1 cellular context compared by ENCODE assay signal in the genomic region with DNA sequence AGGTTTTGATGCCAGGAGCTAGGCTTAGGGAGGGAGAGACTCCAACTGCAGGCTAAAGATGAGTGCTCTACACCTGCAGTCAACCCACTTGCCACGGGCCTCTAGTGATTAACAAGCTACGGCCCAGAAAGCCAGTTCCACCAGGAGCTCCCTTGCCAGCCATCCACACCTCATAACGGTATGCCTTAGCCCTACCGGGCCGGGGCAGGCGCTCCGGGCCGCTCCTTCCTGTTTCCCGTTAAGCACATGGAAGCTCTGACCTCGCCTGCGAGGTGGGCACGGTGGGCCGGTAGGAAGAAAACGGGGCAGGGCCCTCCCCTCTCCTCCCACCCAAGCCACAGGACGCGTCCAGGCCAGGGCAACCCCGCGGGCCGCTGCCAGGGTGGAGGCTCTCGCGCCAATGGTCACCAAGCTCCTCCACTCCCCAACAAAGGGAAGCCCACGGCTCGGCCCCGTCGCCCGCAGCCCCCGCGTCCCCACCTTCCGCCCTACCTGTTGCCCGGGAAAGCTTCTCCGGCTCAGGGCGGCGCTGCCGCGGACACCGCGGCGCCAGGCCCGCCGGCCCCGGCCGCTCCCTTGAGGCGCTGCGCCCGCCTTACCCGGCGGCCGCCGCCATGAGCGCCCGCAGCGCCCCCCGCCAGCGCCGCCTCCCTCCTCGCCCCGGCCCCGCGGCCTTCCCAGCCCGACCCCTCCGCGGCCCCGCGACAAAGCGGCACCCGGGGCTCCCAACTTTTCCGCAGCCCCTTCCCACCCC.
TF ChIP-seq lines count a peak whose summit lies in the region.

No MANE protein-coding gene starts in this region.

TF ChIP-seq in K562, 482 proteins besides CTCF, POLR2A, EP300 and RAD21 (continued from another document and continues in another):
- TF ChIP-seq, protein P1, sequence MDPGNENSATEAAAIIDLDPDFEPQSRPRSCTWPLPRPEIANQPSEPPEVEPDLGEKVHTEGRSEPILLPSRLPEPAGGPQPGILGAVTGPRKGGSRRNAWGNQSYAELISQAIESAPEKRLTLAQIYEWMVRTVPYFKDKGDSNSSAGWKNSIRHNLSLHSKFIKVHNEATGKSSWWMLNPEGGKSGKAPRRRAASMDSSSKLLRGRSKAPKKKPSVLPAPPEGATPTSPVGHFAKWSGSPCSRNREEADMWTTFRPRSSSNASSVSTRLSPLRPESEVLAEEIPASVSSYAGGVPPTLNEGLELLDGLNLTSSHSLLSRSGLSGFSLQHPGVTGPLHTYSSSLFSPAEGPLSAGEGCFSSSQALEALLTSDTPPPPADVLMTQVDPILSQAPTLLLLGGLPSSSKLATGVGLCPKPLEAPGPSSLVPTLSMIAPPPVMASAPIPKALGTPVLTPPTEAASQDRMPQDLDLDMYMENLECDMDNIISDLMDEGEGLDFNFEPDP (CRISPR knock-in tag; IDR thresholded peaks at IDR 0.05) = no peak
- TF ChIP-seq MYC (IDR thresholded peaks at IDR 0.05; ENCODE audit: low read depth, low read length) = peak; percentile 60
- no peak for TF ChIP-seq MYC (CRISPR knock-in tag; IDR thresholded peaks at IDR 0.05; ENCODE audit: borderline replicate concordance, low read depth)
- TF ChIP-seq KLF1 (tag; IDR thresholded peaks at IDR 0.05) = no peak
- TF ChIP-seq STAT5B (CRISPR knock-in tag; IDR thresholded peaks at IDR 0.05) = no peak
- TF ChIP-seq, protein P2, sequence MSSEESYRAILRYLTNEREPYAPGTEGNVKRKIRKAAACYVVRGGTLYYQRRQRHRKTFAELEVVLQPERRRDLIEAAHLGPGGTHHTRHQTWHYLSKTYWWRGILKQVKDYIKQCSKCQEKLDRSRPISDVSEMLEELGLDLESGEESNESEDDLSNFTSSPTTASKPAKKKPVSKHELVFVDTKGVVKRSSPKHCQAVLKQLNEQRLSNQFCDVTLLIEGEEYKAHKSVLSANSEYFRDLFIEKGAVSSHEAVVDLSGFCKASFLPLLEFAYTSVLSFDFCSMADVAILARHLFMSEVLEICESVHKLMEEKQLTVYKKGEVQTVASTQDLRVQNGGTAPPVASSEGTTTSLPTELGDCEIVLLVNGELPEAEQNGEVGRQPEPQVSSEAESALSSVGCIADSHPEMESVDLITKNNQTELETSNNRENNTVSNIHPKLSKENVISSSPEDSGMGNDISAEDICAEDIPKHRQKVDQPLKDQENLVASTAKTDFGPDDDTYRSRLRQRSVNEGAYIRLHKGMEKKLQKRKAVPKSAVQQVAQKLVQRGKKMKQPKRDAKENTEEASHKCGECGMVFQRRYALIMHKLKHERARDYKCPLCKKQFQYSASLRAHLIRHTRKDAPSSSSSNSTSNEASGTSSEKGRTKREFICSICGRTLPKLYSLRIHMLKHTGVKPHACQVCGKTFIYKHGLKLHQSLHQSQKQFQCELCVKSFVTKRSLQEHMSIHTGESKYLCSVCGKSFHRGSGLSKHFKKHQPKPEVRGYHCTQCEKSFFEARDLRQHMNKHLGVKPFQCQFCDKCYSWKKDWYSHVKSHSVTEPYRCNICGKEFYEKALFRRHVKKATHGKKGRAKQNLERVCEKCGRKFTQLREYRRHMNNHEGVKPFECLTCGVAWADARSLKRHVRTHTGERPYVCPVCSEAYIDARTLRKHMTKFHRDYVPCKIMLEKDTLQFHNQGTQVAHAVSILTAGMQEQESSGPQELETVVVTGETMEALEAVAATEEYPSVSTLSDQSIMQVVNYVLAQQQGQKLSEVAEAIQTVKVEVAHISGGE (CRISPR knock-in tag; IDR thresholded peaks at IDR 0.05) = no peak
- TF ChIP-seq SP1 (CRISPR knock-in tag; IDR thresholded peaks at IDR 0.05) = no peak
- no peak for TF ChIP-seq ZNF143 (CRISPR knock-in tag; IDR thresholded peaks at IDR 0.05)
- TF ChIP-seq PCBP2 (IDR thresholded peaks at IDR 0.05; ENCODE audit: low read depth, low read length, poor library complexity, severe bottlenecking) = no peak
- no peak for TF ChIP-seq CREM (IDR thresholded peaks at IDR 0.05; ENCODE audit: low read depth)
- no peak for TF ChIP-seq CBX3 (IDR thresholded peaks at IDR 0.05; ENCODE audit: borderline replicate concordance in 1 of 2, low read length in 2 of 2)
- TF ChIP-seq ZNF121 (CRISPR knock-in tag; conservative IDR thresholded peaks at IDR 0.05) = no peak
- peak; percentile 61 for TF ChIP-seq RBFOX2 (IDR thresholded peaks at IDR 0.05; ENCODE audit: low read depth, low read length)
- TF ChIP-seq, protein P3, sequence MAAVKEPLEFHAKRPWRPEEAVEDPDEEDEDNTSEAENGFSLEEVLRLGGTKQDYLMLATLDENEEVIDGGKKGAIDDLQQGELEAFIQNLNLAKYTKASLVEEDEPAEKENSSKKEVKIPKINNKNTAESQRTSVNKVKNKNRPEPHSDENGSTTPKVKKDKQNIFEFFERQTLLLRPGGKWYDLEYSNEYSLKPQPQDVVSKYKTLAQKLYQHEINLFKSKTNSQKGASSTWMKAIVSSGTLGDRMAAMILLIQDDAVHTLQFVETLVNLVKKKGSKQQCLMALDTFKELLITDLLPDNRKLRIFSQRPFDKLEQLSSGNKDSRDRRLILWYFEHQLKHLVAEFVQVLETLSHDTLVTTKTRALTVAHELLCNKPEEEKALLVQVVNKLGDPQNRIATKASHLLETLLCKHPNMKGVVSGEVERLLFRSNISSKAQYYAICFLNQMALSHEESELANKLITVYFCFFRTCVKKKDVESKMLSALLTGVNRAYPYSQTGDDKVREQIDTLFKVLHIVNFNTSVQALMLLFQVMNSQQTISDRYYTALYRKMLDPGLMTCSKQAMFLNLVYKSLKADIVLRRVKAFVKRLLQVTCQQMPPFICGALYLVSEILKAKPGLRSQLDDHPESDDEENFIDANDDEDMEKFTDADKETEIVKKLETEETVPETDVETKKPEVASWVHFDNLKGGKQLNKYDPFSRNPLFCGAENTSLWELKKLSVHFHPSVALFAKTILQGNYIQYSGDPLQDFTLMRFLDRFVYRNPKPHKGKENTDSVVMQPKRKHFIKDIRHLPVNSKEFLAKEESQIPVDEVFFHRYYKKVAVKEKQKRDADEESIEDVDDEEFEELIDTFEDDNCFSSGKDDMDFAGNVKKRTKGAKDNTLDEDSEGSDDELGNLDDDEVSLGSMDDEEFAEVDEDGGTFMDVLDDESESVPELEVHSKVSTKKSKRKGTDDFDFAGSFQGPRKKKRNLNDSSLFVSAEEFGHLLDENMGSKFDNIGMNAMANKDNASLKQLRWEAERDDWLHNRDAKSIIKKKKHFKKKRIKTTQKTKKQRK (IDR thresholded peaks at IDR 0.05; ENCODE audit: borderline replicate concordance, low read depth, low read length) = no peak
- TF ChIP-seq SP2 (IDR thresholded peaks at IDR 0.05; ENCODE audit: extremely low read depth, low read depth, low read length, poor library complexity, severe bottlenecking) = no peak
- no peak for TF ChIP-seq EGR1 (conservative IDR thresholded peaks at IDR 0.05)
- TF ChIP-seq, protein P4, sequence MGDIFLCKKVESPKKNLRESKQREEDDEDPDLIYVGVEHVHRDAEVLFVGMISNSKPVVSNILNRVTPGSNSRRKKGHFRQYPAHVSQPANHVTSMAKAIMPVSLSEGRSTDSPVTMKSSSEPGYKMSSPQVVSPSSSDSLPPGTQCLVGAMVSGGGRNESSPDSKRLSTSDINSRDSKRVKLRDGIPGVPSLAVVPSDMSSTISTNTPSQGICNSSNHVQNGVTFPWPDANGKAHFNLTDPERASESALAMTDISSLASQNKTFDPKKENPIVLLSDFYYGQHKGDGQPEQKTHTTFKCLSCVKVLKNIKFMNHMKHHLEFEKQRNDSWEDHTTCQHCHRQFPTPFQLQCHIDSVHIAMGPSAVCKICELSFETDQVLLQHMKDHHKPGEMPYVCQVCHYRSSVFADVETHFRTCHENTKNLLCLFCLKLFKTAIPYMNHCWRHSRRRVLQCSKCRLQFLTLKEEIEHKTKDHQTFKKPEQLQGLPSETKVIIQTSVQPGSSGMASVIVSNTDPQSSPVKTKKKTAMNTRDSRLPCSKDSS (IDR thresholded peaks at IDR 0.05; ENCODE audit: low read depth, partially characterized antibody) = no peak
- peak; percentile 10 for TF ChIP-seq PCBP1 (IDR thresholded peaks at IDR 0.05; ENCODE audit: low read depth, low read length, poor library complexity, severe bottlenecking)
- TF ChIP-seq SMAD2 (IDR thresholded peaks at IDR 0.05; ENCODE audit: low read depth, low read length) = no peak
- TF ChIP-seq SRSF3 (IDR thresholded peaks at IDR 0.05; ENCODE audit: insufficient read depth, low read length) = no peak
- TF ChIP-seq, protein P5, sequence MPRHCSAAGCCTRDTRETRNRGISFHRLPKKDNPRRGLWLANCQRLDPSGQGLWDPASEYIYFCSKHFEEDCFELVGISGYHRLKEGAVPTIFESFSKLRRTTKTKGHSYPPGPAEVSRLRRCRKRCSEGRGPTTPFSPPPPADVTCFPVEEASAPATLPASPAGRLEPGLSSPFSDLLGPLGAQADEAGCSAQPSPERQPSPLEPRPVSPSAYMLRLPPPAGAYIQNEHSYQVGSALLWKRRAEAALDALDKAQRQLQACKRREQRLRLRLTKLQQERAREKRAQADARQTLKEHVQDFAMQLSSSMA (CRISPR knock-in tag; IDR thresholded peaks at IDR 0.05) = no peak
- TF ChIP-seq TAF1 (IDR thresholded peaks at IDR 0.05; ENCODE audit: control insufficient read depth, extremely low read depth, insufficient read depth, low read length, severe bottlenecking) = peak; percentile 13
- TF ChIP-seq, protein P6, sequence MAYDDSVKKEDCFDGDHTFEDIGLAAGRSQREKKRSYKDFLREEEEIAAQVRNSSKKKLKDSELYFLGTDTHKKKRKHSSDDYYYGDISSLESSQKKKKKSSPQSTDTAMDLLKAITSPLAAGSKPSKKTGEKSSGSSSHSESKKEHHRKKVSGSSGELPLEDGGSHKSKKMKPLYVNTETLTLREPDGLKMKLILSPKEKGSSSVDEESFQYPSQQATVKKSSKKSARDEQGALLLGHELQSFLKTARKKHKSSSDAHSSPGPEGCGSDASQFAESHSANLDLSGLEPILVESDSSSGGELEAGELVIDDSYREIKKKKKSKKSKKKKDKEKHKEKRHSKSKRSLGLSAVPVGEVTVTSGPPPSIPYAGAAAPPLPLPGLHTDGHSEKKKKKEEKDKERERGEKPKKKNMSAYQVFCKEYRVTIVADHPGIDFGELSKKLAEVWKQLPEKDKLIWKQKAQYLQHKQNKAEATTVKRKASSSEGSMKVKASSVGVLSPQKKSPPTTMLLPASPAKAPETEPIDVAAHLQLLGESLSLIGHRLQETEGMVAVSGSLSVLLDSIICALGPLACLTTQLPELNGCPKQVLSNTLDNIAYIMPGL (CRISPR knock-in tag; IDR thresholded peaks at IDR 0.05) = no peak
- TF ChIP-seq ZNF583 (CRISPR knock-in tag; IDR thresholded peaks at IDR 0.05) = no peak
- TF ChIP-seq SMARCC2 (IDR thresholded peaks at IDR 0.05; ENCODE audit: low read depth) = no peak
- TF ChIP-seq ZEB2 (IDR thresholded peaks at IDR 0.05) = no peak
- no peak for TF ChIP-seq DACH1 (IDR thresholded peaks at IDR 0.05; ENCODE audit: partially characterized antibody)
- no peak for TF ChIP-seq POLR2AphosphoS5 (IDR thresholded peaks at IDR 0.05; ENCODE audit: control insufficient read depth, insufficient read depth, low read depth, low read length)
- TF ChIP-seq NRF1 (conservative IDR thresholded peaks at IDR 0.05 in 1 of 2, IDR thresholded peaks at IDR 0.05 in 1 of 2) = 0 out of 4 replicates have a peak, but pooled peaks of 1 of the 2 experiments have one; percentile 24
- TF ChIP-seq ETV6 (IDR thresholded peaks at IDR 0.05; ENCODE audit: borderline replicate concordance in 1 of 2, low read depth in 2 of 2, low read length in 1 of 2) = no peak
- no peak for TF ChIP-seq ETV6 (CRISPR knock-in tag; IDR thresholded peaks at IDR 0.05; ENCODE audit: borderline replicate concordance)
- no peak for TF ChIP-seq DIDO1 (tag; IDR thresholded peaks at IDR 0.05; ENCODE audit: low read depth)
- TF ChIP-seq PTRF (tag; IDR thresholded peaks at IDR 0.05) = no peak
- TF ChIP-seq SRSF9 (IDR thresholded peaks at IDR 0.05; ENCODE audit: borderline replicate concordance, low read depth, low read length) = no peak
- TF ChIP-seq ZNF699 (CRISPR knock-in tag; IDR thresholded peaks at IDR 0.05; ENCODE audit: insufficient replicate concordance) = no peak
- no peak for TF ChIP-seq RFX1 (IDR thresholded peaks at IDR 0.05)
- TF ChIP-seq, protein P7, sequence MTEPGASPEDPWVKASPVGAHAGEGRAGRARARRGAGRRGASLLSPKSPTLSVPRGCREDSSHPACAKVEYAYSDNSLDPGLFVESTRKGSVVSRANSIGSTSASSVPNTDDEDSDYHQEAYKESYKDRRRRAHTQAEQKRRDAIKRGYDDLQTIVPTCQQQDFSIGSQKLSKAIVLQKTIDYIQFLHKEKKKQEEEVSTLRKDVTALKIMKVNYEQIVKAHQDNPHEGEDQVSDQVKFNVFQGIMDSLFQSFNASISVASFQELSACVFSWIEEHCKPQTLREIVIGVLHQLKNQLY (CRISPR knock-in tag; conservative IDR thresholded peaks at IDR 0.05) = no peak
- TF ChIP-seq HDAC2 (IDR thresholded peaks at IDR 0.05) = no peak
- TF ChIP-seq, protein P8, sequence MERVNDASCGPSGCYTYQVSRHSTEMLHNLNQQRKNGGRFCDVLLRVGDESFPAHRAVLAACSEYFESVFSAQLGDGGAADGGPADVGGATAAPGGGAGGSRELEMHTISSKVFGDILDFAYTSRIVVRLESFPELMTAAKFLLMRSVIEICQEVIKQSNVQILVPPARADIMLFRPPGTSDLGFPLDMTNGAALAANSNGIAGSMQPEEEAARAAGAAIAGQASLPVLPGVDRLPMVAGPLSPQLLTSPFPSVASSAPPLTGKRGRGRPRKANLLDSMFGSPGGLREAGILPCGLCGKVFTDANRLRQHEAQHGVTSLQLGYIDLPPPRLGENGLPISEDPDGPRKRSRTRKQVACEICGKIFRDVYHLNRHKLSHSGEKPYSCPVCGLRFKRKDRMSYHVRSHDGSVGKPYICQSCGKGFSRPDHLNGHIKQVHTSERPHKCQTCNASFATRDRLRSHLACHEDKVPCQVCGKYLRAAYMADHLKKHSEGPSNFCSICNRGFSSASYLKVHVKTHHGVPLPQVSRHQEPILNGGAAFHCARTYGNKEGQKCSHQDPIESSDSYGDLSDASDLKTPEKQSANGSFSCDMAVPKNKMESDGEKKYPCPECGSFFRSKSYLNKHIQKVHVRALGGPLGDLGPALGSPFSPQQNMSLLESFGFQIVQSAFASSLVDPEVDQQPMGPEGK (CRISPR knock-in tag; IDR thresholded peaks at IDR 0.05; ENCODE audit: borderline replicate concordance) = no peak
- TF ChIP-seq SMAD4 (CRISPR knock-in tag; conservative IDR thresholded peaks at IDR 0.05) = peak; percentile 52; the same call in 1 of the 2 replicates
- no peak for TF ChIP-seq SRSF1 (IDR thresholded peaks at IDR 0.05; ENCODE audit: low read depth, low read length)
- no peak for TF ChIP-seq PPARD (CRISPR knock-in tag; IDR thresholded peaks at IDR 0.05)
- TF ChIP-seq, protein P9, sequence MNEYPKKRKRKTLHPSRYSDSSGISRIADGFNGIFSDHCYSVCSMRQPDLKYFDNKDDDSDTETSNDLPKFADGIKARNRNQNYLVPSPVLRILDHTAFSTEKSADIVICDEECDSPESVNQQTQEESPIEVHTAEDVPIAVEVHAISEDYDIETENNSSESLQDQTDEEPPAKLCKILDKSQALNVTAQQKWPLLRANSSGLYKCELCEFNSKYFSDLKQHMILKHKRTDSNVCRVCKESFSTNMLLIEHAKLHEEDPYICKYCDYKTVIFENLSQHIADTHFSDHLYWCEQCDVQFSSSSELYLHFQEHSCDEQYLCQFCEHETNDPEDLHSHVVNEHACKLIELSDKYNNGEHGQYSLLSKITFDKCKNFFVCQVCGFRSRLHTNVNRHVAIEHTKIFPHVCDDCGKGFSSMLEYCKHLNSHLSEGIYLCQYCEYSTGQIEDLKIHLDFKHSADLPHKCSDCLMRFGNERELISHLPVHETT (CRISPR knock-in tag; conservative IDR thresholded peaks at IDR 0.05 in 1 of 2, IDR thresholded peaks at IDR 0.05 in 1 of 2) = peak in 1 of 2 experiments; percentile 48; a peak in 1 of 4 replicates
- no peak for TF ChIP-seq CBX8 (IDR thresholded peaks at IDR 0.05; ENCODE audit: borderline replicate concordance, extremely low read depth, low read depth, low read length, poor library complexity, severe bottlenecking)
- no peak for TF ChIP-seq ZFP36 (IDR thresholded peaks at IDR 0.05; ENCODE audit: low read depth, low read length, partially characterized antibody)
